Comparison of ENCODE assay signal across 8 cellular contexts in the genomic region with DNA sequence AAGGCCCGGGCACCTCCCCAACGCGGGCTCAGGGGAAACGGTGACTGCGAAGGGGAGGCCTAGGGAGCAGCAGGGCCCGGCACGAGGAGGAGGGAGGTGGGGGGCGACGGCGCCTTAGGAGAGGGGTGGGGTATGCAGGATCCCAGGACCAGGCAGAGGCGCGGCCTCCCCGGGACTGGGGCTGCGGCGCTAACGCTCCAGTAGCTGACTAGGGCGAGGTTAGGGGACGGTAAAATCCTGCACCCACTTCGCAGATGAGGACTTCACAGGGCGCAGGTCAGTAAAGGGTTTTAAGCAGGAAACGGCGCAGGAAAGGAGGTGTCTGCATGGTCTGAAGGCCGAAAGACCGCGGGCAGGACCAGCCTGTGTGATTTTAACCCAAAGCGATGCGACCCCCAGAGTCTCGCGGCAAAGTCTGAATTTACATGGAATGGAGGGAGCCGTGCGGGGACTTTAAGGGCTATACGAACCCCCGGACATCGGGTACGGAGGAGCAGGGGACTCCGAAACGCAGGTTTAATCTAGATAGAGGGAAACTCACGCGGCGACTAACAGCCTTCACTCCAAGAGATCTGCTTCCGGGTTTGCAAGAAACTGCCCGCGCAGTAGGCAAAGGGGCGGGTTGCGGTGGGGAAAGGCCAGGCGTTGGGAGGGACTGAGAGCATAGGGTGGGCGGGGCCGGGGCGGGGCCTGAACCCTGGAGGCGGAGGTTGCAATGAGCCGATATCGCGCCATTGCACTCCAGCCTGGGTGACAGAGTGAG. TPM values are rescaled to one million over a fixed set of nuclear protein-coding genes. Genes with fewer than 3 reads are reported as not detected.
DNase-seq lines count a peak whose midpoint lies in the region; ATAC-seq and TF ChIP-seq lines count a peak whose summit lies in the region.

A gene (minus strand): TSS at position 588 of the 763 bp plus-strand sequence. CDS start 10,460 bp downstream, outside the sequence.

- peak within 1 kb of the TSS; percentile 69 for H3K27ac ChIP-seq in subcutaneous abdominal adipose tissue (ENCODE audit: low read depth, low read length)

- TF ChIP-seq CTCF in omental fat pad (IDR thresholded peaks at IDR 0.05): no peak

- peak within 1 kb of the TSS; percentile 92 to 99 (median 95) for H3K4me3 ChIP-seq in subcutaneous abdominal adipose tissue (ENCODE audit: low read depth in 1 of 5, low read length in 5 of 5)

- no peaks in the 10 kb centered on the region for H3K27me3 ChIP-seq in subcutaneous abdominal adipose tissue (ENCODE audit: control insufficient read depth in 5 of 5, insufficient read depth in 4 of 5, low read length in 5 of 5)

- peaks cover 28% of the 10 kb centered on the region for H3K4me1 Mint-ChIP-seq in activated naive CD8-positive, alpha-beta T cell (ENCODE audit: low read depth)

- no peaks in the 10 kb centered on the region for H3K9me3 ChIP-seq in subcutaneous abdominal adipose tissue (ENCODE audit: control insufficient read depth in 5 of 5, low read length in 5 of 5)

- ATAC-seq in HG03139 (IDR thresholded peaks at IDR 0.05; ENCODE audit: unreplicated experiment) (peak; percentile 49), Right ventricle myocardium inferior (peak; percentile 84), omental fat pad (ENCODE audit: low FRiP score) (peak; percentile 87), GM21423 (IDR thresholded peaks at IDR 0.05; ENCODE audit: unreplicated experiment) (no peak)

- intact Hi-C loops in Right ventricle myocardium inferior (cut with DNase I): loop anchor here (10.0 kb wide), 1 partner anchor 142 kb away; a partner anchor contains a TSS

- in situ Hi-C loops in SK-MEL-5 (cut with HindIII; ENCODE audit: low pct_unique_long_range_greater_than_20kb, low sequenced_read_pairs): no loop called here

- H3K9me3 Mint-ChIP-seq in activated naive CD8-positive, alpha-beta T cell (ENCODE audit: low read depth): peaks cover 10% of the 10 kb centered on the region

- peak within 1 kb of the TSS; percentile 84 for H3K27ac Mint-ChIP-seq in activated naive CD8-positive, alpha-beta T cell

- DNase-seq in COLO829 (ENCODE audit: low spot score): peak; percentile 64
- peak; percentile 59 for DNase-seq in SK-MEL-5 (ENCODE audit: low read depth, low spot score)
- peak; percentile 92 for DNase-seq in Right ventricle myocardium inferior (ENCODE audit: missing footprints)
- DNase-seq in omental fat pad (ENCODE audit: low spot score): peak; percentile 49

- peaks cover 2 to 27% (median 21%) of the 10 kb centered on the region in 5 donors for H3K4me1 ChIP-seq in subcutaneous abdominal adipose tissue (ENCODE audit: control insufficient read depth in 5 of 5, insufficient read depth in 5 of 5, low read length in 5 of 5)

- peak within 1 kb of the TSS; percentile 89 for H3K4me3 Mint-ChIP-seq in activated naive CD8-positive, alpha-beta T cell

- H3K9ac ChIP-seq in subcutaneous abdominal adipose tissue (ENCODE audit: low read length in 5 of 5): peak within 1 kb of the TSS; percentile 56 to 92 (median 89)

- H3K36me3 ChIP-seq in subcutaneous abdominal adipose tissue (ENCODE audit: control insufficient read depth in 5 of 5, insufficient read depth in 5 of 5, low read length in 5 of 5): peaks cover 0 to 4% (median 0%) of the 10 kb centered on the region in 5 donors

- H3K27me3 Mint-ChIP-seq in activated naive CD8-positive, alpha-beta T cell: no peaks in the 10 kb centered on the region

- H3K36me3 Mint-ChIP-seq in activated naive CD8-positive, alpha-beta T cell: peaks cover 24% of the 10 kb centered on the region

RNA-seq across cellular contexts. Expression of the gene that starts here (rescaled TPM):
- total RNA-seq in SK-MEL-5 (2014; rRNA removed; shearing (Covaris generic)): not detected in 2 replicates
- 0.13 TPM in 1 of 2 replicates, not detected in the other for polyA plus RNA-seq in SK-MEL-5 (2015; cell fraction: cytosol; rRNA removed)
- polyA plus RNA-seq in SK-MEL-5 (2015; cell fraction: nucleus; rRNA removed): 0.08 and 0.17 TPM in 2 replicates
- total RNA-seq in Right ventricle myocardium inferior (0.73 TPM), omental fat pad (1 to 10 TPM; 1.4 to 3.2 (median 2.5) TPM)

Comparison
In these comparisons a context has a peak if more than half of its experiments do, and no peak if none do; other contexts are left out.
1. Peak in DNase-seq in SK-MEL-5; RNA of the gene not detected or under 1 TPM.
2. Peak in DNase-seq and ATAC-seq in Right ventricle myocardium inferior; RNA of the gene not detected or under 1 TPM.